13 cellular contexts compared by ENCODE assay signal in genomic region chr4:793109-793861, GRCh38. TPM values are rescaled to one million over a fixed set of nuclear protein-coding genes. Genes with fewer than 3 reads are reported as not detected.
A peak's percentile ranks its signal among the peaks of the same experiment; 100 is the strongest.
DNase-seq lines count a peak whose midpoint lies in the region; ATAC-seq and TF ChIP-seq lines count a peak whose summit lies in the region.
"Had no signal": no experiment of that assay in that cellular context is flagged by ENCODE, and none has a peak within 500 bp of the region (broad histone marks: within the 10 kb centered on the region; RNA-seq: fewer than 3 reads in every experiment).

No MANE protein-coding gene starts in this region.

- no peaks in the 10 kb centered on the region for H3K79me2 ChIP-seq in mammary epithelial cell (ENCODE audit: insufficient read depth, low read length)

- no peaks in the 10 kb centered on the region for H3K36me3 Mint-ChIP-seq in MCF 10A (ENCODE audit: insufficient read depth, unreplicated experiment)
- no peaks in the 10 kb centered on the region for H3K36me3 Mint-ChIP-seq in activated naive CD8-positive, alpha-beta T cell treated with anti-CD3 and anti-CD28 coated beads, Interleukin-2, amount 50 U/mL, for 24 hours (ENCODE audit: low read depth)
- no peaks in the 10 kb centered on the region for H3K36me3 Mint-ChIP-seq in stimulated activated memory B cell treated with anti-CD40 and anti-IgM and Interleukin-4, amounts not matched to agents 10 μg/mL and 1 μg/mL and 100 μg/mL, for 72 hours

- TF ChIP-seq CTCF in MCF 10A (IDR thresholded peaks at IDR 0.05; ENCODE audit: unreplicated experiment) (no peak), mammary epithelial cell (conservative IDR thresholded peaks at IDR 0.05 in 1 of 2, IDR thresholded peaks at IDR 0.05 in 1 of 2; ENCODE audit: extremely low read depth in 1 of 2, insufficient read depth in 1 of 2, low read depth in 1 of 2, low read length in 2 of 2) (no peak)

- intact Hi-C loops in MCF 10A (cut with micrococcal nuclease): no loop called here
- intact Hi-C loops in mammary epithelial cell (cut with micrococcal nuclease): no loop called here

- no peaks in the 10 kb centered on the region for H3K36me3 ChIP-seq in mammary epithelial cell (ENCODE audit: insufficient read depth, low read length)
- H3K36me3 ChIP-seq: HAP-1 had no signal

- no TSS peak for BruUV-seq in MCF 10A (replicated peaks; lab: Mats Ljungman, UMichigan)
- no TSS peak for BruUV-seq in mammary epithelial cell (replicated peaks; lab: Mats Ljungman, UMichigan)

- H3K4me3 ChIP-seq in mammary epithelial cell (replicated peaks in 1 of 3; ENCODE audit: insufficient read depth in 1 of 3, low read depth in 2 of 3, low read length in 3 of 3): no peak overlapping the region
- H3K4me3 ChIP-seq: HAP-1 had no signal

- no peak overlapping the region for H3K9ac ChIP-seq in mammary epithelial cell (ENCODE audit: insufficient read depth, low read length)

- H3K27me3 Mint-ChIP-seq in MCF 10A (ENCODE audit: insufficient read depth, unreplicated experiment): no peaks in the 10 kb centered on the region
- H3K27me3 Mint-ChIP-seq in activated naive CD8-positive, alpha-beta T cell treated with anti-CD3 and anti-CD28 coated beads, Interleukin-2, amount 50 U/mL, for 24 hours: peaks cover 46% of the 10 kb centered on the region
- peaks cover 59% of the 10 kb centered on the region for H3K27me3 Mint-ChIP-seq in stimulated activated memory B cell treated with anti-CD40 and anti-IgM and Interleukin-4, amounts not matched to agents 10 μg/mL and 1 μg/mL and 100 μg/mL, for 72 hours

- ATAC-seq in activated naive CD8-positive, alpha-beta T cell treated with anti-CD3 and anti-CD28 coated beads, Interleukin-2, amount 50 U/mL, for 24 hours: no peak
- ATAC-seq in stimulated activated memory B cell treated with anti-CD40 and anti-IgM and Interleukin-4, amounts not matched to agents 10 μg/mL and 1 μg/mL and 100 μg/mL, for 72 hours: no peak

- peak overlapping the region; percentile 21 for H3K4me3 Mint-ChIP-seq in MCF 10A (ENCODE audit: unreplicated experiment)
- H3K4me3 Mint-ChIP-seq in activated naive CD8-positive, alpha-beta T cell treated with anti-CD3 and anti-CD28 coated beads, Interleukin-2, amount 50 U/mL, for 24 hours: peak overlapping the region; percentile 46
- H3K4me3 Mint-ChIP-seq in stimulated activated memory B cell treated with anti-CD40 and anti-IgM and Interleukin-4, amounts not matched to agents 10 μg/mL and 1 μg/mL and 100 μg/mL, for 72 hours: peak overlapping the region; percentile 58

- H2AFZ ChIP-seq in mammary epithelial cell (ENCODE audit: low read depth, low read length): no peak overlapping the region

- no peaks in the 10 kb centered on the region for H4K20me1 ChIP-seq in mammary epithelial cell (ENCODE audit: insufficient read depth, low read length)

- peaks cover 21% of the 10 kb centered on the region for H3K27me3 ChIP-seq in mammary epithelial cell (ENCODE audit: insufficient read depth, low read length)

- H3K4me1 ChIP-seq in mammary epithelial cell (ENCODE audit: insufficient read depth, low read length): peaks cover 12% of the 10 kb centered on the region
- H3K4me1 ChIP-seq: foreskin keratinocyte, HAP-1 had no signal

- no peak overlapping the region for H3K4me2 ChIP-seq in mammary epithelial cell (ENCODE audit: insufficient read depth, low read depth, low read length)

- H3K9me3 ChIP-seq in mammary epithelial cell (replicated peaks; ENCODE audit: insufficient read depth, low read length): no peaks in the 10 kb centered on the region
- H3K9me3 ChIP-seq: HAP-1 had no signal

- no peaks in the 10 kb centered on the region for H3K4me1 Mint-ChIP-seq in MCF 10A (ENCODE audit: insufficient read depth, unreplicated experiment)
- peaks cover 14% of the 10 kb centered on the region for H3K4me1 Mint-ChIP-seq in activated naive CD8-positive, alpha-beta T cell treated with anti-CD3 and anti-CD28 coated beads, Interleukin-2, amount 50 U/mL, for 24 hours
- H3K4me1 Mint-ChIP-seq in stimulated activated memory B cell treated with anti-CD40 and anti-IgM and Interleukin-4, amounts not matched to agents 10 μg/mL and 1 μg/mL and 100 μg/mL, for 72 hours: peaks cover 29% of the 10 kb centered on the region

- H3K27ac Mint-ChIP-seq in MCF 10A (ENCODE audit: low read depth, unreplicated experiment): no peak overlapping the region
- H3K27ac Mint-ChIP-seq in activated naive CD8-positive, alpha-beta T cell treated with anti-CD3 and anti-CD28 coated beads, Interleukin-2, amount 50 U/mL, for 24 hours: peak overlapping the region; percentile 46
- H3K27ac Mint-ChIP-seq in stimulated activated memory B cell treated with anti-CD40 and anti-IgM and Interleukin-4, amounts not matched to agents 10 μg/mL and 1 μg/mL and 100 μg/mL, for 72 hours: no peak overlapping the region

- no peak overlapping the region for H3K27ac ChIP-seq in mammary epithelial cell (ENCODE audit: insufficient read depth, low read depth, low read length)
- H3K27ac ChIP-seq: foreskin keratinocyte had no signal

- POLR2A ChIA-PET in MCF 10A (lab: Yijun Ruan, JAX): interaction anchor here (1.2 to 1.5 kb wide), 2 partner anchors 12 to 30 kb away, joined by 3 to 5 read pairs; no protein-coding TSS in a partner anchor

- H3K9me3 Mint-ChIP-seq in MCF 10A (ENCODE audit: unreplicated experiment): no peaks in the 10 kb centered on the region
- H3K9me3 Mint-ChIP-seq in activated naive CD8-positive, alpha-beta T cell treated with anti-CD3 and anti-CD28 coated beads, Interleukin-2, amount 50 U/mL, for 24 hours: no peaks in the 10 kb centered on the region
- H3K9me3 Mint-ChIP-seq in stimulated activated memory B cell treated with anti-CD40 and anti-IgM and Interleukin-4, amounts not matched to agents 10 μg/mL and 1 μg/mL and 100 μg/mL, for 72 hours: no peaks in the 10 kb centered on the region

- dilution Hi-C loops in mammary epithelial cell (cut with HindIII; ENCODE audit: low sequenced_read_pairs): no loop called here

- CTCF ChIA-PET in MCF 10A (lab: Yijun Ruan, JAX) (no interaction called here), mammary epithelial cell (lab: Charles Lee; ENCODE audit: low non-redundant PET) (no interaction called here)

- DNase-seq in MCF 10A (ENCODE audit: unreplicated experiment) (no peak), mammary epithelial cell (no peak), NCI-H2227 treated with DMSO at 0.1 percent for 48 hours (lab: John Stamatoyannopoulos, UW) (peak; percentile 12), NCI-H1092 treated with DMSO at 0.1 percent for 48 hours (lab: John Stamatoyannopoulos, UW) (no peak), SHP77 (lab: John Stamatoyannopoulos, UW) (no peak)
- no peak for DNase-seq in activated naive CD8-positive, alpha-beta T cell treated with anti-CD3 and anti-CD28 coated beads, Interleukin-2, amount 50 U/mL, for 24 hours
- no peak for DNase-seq in NK-92 treated with Interleukin-12 subunit alpha and Interleukin-12 subunit beta, amount 100 ng/mL, for 24 hours (lab: John Stamatoyannopoulos, UW)
- DNase-seq: foreskin keratinocyte, left colon, NCI-H446 had no signal

- 78% methylated on average over 8 of the region's 17 CpGs for WGBS in mammary epithelial cell (ENCODE audit: low coverage, missing lambda C conversion rate)

- in situ Hi-C loops in mammary epithelial cell (cut with MboI; ENCODE audit: low sequenced_read_pairs in 2 of 2): loop anchor here in 1 of 2 donors (25.0 kb wide), 1 partner anchor 194 kb away; the partner anchor contains the start of genes IDUA and SLC26A1

RNA-seq across cellular contexts. Expression of gene CPLX1, which starts 32.6 kb away (rescaled TPM):
- total RNA-seq in MCF 10A (2022) (2.7 and 3.5 TPM in 2 replicates), mammary epithelial cell (1 to 10 TPM in 1 of 2 donors, not detected in 1; 1.1 TPM)
- 0.22 TPM for polyA plus RNA-seq in mammary epithelial cell
- polyA minus RNA-seq in mammary epithelial cell: not detected
- total RNA-seq: osteocyte had no signal
